In the genomic region with DNA sequence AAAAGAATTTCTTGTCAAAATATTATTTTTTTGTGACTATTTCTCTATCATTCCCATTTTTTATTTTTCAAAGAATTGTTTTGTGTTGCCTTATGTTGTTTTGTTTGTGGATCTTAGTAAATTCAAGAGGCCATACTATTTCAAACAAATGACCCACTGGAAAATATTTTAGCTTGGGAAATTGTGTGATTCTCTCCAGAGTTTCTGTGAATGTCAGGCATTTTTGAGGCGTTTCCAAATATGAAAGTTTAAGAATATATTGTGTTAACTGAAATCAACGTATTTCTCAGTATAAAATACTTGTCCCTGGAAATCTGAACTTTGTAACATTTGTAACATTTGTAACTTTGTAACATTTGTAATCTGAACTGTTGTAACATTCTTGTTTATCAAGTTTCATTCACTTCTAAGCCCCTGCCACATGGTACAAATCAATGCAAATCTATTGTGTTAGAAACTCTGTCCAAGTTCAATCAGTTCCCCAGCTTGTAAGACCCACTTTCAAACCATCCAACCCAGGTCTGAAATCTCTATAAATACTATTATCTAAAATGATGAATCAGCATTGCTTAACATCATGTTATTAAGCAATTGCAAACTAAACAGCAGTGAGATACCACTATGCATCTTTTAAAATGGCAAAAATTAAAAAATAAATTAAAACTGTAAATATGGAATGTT, we compare ENCODE assay signal across 2 cellular contexts.
TF ChIP-seq lines count a peak whose summit lies in the region.

No MANE protein-coding gene starts in this region.

TF ChIP-seq in SK-N-SH, 30 proteins besides CTCF, POLR2A, EP300 and RAD21 (continued from another document):
- TF ChIP-seq, protein P1, sequence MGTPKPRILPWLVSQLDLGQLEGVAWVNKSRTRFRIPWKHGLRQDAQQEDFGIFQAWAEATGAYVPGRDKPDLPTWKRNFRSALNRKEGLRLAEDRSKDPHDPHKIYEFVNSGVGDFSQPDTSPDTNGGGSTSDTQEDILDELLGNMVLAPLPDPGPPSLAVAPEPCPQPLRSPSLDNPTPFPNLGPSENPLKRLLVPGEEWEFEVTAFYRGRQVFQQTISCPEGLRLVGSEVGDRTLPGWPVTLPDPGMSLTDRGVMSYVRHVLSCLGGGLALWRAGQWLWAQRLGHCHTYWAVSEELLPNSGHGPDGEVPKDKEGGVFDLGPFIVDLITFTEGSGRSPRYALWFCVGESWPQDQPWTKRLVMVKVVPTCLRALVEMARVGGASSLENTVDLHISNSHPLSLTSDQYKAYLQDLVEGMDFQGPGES (IDR thresholded peaks at IDR 0.05; ENCODE audit: low read depth, low read length), result no peak
- no peak for TF ChIP-seq MXI1 (IDR thresholded peaks at IDR 0.05; ENCODE audit: low read depth, low read length)
- no peak for TF ChIP-seq FOXM1 (IDR thresholded peaks at IDR 0.05; ENCODE audit: low read depth)
- TF ChIP-seq, protein P2, sequence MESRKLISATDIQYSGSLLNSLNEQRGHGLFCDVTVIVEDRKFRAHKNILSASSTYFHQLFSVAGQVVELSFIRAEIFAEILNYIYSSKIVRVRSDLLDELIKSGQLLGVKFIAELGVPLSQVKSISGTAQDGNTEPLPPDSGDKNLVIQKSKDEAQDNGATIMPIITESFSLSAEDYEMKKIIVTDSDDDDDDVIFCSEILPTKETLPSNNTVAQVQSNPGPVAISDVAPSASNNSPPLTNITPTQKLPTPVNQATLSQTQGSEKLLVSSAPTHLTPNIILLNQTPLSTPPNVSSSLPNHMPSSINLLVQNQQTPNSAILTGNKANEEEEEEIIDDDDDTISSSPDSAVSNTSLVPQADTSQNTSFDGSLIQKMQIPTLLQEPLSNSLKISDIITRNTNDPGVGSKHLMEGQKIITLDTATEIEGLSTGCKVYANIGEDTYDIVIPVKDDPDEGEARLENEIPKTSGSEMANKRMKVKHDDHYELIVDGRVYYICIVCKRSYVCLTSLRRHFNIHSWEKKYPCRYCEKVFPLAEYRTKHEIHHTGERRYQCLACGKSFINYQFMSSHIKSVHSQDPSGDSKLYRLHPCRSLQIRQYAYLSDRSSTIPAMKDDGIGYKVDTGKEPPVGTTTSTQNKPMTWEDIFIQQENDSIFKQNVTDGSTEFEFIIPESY (IDR thresholded peaks at IDR 0.05; ENCODE audit: borderline replicate concordance, low read depth), result no peak
- no peak for TF ChIP-seq MEF2A (IDR thresholded peaks at IDR 0.05; ENCODE audit: borderline replicate concordance, low read depth)
- TF ChIP-seq FOSL2 (IDR thresholded peaks at IDR 0.05; ENCODE audit: borderline replicate concordance, low read depth), result no peak
- no peak for TF ChIP-seq CHD2 (IDR thresholded peaks at IDR 0.05; ENCODE audit: low read length, partially characterized antibody)
- TF ChIP-seq, protein P3, sequence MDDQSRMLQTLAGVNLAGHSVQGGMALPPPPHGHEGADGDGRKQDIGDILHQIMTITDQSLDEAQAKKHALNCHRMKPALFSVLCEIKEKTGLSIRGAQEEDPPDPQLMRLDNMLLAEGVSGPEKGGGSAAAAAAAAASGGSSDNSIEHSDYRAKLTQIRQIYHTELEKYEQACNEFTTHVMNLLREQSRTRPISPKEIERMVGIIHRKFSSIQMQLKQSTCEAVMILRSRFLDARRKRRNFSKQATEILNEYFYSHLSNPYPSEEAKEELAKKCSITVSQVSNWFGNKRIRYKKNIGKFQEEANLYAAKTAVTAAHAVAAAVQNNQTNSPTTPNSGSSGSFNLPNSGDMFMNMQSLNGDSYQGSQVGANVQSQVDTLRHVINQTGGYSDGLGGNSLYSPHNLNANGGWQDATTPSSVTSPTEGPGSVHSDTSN (IDR thresholded peaks at IDR 0.05), result no peak
- TF ChIP-seq NRF1 (IDR thresholded peaks at IDR 0.05; ENCODE audit: low read depth, low read length), result no peak
- TF ChIP-seq ELF1 (IDR thresholded peaks at IDR 0.05), result no peak
- TF ChIP-seq NFIC (IDR thresholded peaks at IDR 0.05; ENCODE audit: borderline replicate concordance), result no peak
TF ChIP-seq in SK-N-SH: peak in this region for 0.

TF ChIP-seq in SK-N-SH treated with all-trans-retinoic acid at 6 μM for 48 hours, 23 proteins besides CTCF, POLR2A, EP300 and RAD21:
- TF ChIP-seq, protein P4, sequence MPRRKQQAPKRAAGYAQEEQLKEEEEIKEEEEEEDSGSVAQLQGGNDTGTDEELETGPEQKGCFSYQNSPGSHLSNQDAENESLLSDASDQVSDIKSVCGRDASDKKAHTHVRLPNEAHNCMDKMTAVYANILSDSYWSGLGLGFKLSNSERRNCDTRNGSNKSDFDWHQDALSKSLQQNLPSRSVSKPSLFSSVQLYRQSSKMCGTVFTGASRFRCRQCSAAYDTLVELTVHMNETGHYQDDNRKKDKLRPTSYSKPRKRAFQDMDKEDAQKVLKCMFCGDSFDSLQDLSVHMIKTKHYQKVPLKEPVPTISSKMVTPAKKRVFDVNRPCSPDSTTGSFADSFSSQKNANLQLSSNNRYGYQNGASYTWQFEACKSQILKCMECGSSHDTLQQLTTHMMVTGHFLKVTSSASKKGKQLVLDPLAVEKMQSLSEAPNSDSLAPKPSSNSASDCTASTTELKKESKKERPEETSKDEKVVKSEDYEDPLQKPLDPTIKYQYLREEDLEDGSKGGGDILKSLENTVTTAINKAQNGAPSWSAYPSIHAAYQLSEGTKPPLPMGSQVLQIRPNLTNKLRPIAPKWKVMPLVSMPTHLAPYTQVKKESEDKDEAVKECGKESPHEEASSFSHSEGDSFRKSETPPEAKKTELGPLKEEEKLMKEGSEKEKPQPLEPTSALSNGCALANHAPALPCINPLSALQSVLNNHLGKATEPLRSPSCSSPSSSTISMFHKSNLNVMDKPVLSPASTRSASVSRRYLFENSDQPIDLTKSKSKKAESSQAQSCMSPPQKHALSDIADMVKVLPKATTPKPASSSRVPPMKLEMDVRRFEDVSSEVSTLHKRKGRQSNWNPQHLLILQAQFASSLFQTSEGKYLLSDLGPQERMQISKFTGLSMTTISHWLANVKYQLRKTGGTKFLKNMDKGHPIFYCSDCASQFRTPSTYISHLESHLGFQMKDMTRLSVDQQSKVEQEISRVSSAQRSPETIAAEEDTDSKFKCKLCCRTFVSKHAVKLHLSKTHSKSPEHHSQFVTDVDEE (CRISPR knock-in tag; IDR thresholded peaks at IDR 0.05), result no peak
- no peak for TF ChIP-seq BACH2 (CRISPR knock-in tag; IDR thresholded peaks at IDR 0.05; ENCODE audit: borderline replicate concordance)
- TF ChIP-seq, protein P5, sequence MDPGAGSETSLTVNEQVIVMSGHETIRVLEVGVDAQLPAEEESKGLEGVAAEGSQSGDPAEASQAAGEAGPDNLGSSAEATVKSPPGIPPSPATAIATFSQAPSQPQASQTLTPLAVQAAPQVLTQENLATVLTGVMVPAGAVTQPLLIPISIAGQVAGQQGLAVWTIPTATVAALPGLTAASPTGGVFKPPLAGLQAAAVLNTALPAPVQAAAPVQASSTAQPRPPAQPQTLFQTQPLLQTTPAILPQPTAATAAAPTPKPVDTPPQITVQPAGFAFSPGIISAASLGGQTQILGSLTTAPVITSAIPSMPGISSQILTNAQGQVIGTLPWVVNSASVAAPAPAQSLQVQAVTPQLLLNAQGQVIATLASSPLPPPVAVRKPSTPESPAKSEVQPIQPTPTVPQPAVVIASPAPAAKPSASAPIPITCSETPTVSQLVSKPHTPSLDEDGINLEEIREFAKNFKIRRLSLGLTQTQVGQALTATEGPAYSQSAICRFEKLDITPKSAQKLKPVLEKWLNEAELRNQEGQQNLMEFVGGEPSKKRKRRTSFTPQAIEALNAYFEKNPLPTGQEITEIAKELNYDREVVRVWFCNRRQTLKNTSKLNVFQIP (CRISPR knock-in tag; IDR thresholded peaks at IDR 0.05; ENCODE audit: borderline replicate concordance, low read depth), result no peak
- TF ChIP-seq PPARA (CRISPR knock-in tag; IDR thresholded peaks at IDR 0.05; ENCODE audit: borderline replicate concordance), result no peak
- no peak for TF ChIP-seq CSDC2 (CRISPR knock-in tag; IDR thresholded peaks at IDR 0.05)
- no peak for TF ChIP-seq ZC3H10 (CRISPR knock-in tag; IDR thresholded peaks at IDR 0.05)
- TF ChIP-seq, protein P6, sequence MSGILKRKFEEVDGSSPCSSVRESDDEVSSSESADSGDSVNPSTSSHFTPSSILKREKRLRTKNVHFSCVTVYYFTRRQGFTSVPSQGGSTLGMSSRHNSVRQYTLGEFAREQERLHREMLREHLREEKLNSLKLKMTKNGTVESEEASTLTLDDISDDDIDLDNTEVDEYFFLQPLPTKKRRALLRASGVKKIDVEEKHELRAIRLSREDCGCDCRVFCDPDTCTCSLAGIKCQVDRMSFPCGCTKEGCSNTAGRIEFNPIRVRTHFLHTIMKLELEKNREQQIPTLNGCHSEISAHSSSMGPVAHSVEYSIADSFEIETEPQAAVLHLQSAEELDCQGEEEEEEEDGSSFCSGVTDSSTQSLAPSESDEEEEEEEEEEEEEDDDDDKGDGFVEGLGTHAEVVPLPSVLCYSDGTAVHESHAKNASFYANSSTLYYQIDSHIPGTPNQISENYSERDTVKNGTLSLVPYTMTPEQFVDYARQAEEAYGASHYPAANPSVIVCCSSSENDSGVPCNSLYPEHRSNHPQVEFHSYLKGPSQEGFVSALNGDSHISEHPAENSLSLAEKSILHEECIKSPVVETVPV (CRISPR knock-in tag; IDR thresholded peaks at IDR 0.05), result no peak
- TF ChIP-seq, protein P7, sequence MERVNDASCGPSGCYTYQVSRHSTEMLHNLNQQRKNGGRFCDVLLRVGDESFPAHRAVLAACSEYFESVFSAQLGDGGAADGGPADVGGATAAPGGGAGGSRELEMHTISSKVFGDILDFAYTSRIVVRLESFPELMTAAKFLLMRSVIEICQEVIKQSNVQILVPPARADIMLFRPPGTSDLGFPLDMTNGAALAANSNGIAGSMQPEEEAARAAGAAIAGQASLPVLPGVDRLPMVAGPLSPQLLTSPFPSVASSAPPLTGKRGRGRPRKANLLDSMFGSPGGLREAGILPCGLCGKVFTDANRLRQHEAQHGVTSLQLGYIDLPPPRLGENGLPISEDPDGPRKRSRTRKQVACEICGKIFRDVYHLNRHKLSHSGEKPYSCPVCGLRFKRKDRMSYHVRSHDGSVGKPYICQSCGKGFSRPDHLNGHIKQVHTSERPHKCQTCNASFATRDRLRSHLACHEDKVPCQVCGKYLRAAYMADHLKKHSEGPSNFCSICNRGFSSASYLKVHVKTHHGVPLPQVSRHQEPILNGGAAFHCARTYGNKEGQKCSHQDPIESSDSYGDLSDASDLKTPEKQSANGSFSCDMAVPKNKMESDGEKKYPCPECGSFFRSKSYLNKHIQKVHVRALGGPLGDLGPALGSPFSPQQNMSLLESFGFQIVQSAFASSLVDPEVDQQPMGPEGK (CRISPR knock-in tag; IDR thresholded peaks at IDR 0.05; ENCODE audit: borderline replicate concordance), result no peak
- no peak for TF ChIP-seq ZNF565 (CRISPR knock-in tag; conservative IDR thresholded peaks at IDR 0.05; ENCODE audit: low read depth)
- TF ChIP-seq, protein P8, sequence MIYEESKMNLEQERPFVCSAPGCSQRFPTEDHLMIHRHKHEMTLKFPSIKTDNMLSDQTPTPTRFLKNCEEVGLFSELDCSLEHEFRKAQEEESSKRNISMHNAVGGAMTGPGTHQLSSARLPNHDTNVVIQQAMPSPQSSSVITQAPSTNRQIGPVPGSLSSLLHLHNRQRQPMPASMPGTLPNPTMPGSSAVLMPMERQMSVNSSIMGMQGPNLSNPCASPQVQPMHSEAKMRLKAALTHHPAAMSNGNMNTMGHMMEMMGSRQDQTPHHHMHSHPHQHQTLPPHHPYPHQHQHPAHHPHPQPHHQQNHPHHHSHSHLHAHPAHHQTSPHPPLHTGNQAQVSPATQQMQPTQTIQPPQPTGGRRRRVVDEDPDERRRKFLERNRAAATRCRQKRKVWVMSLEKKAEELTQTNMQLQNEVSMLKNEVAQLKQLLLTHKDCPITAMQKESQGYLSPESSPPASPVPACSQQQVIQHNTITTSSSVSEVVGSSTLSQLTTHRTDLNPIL (CRISPR knock-in tag; IDR thresholded peaks at IDR 0.05; ENCODE audit: low read depth), result no peak
- TF ChIP-seq TCF4 (CRISPR knock-in tag; IDR thresholded peaks at IDR 0.05; ENCODE audit: borderline replicate concordance), result no peak
- TF ChIP-seq ZFP3 (CRISPR knock-in tag; IDR thresholded peaks at IDR 0.05), result no peak
- TF ChIP-seq SNAI2 (CRISPR knock-in tag; IDR thresholded peaks at IDR 0.05), result no peak
- TF ChIP-seq ZNF70 (CRISPR knock-in tag; IDR thresholded peaks at IDR 0.05), result no peak
- TF ChIP-seq GLIS3 (CRISPR knock-in tag; IDR thresholded peaks at IDR 0.05), result no peak
- TF ChIP-seq ZFP30 (CRISPR knock-in tag; IDR thresholded peaks at IDR 0.05), result no peak
- no peak for TF ChIP-seq RARB (CRISPR knock-in tag; IDR thresholded peaks at IDR 0.05)
- TF ChIP-seq ZNF8 (CRISPR knock-in tag; IDR thresholded peaks at IDR 0.05), result no peak
